19 cellular contexts compared by ENCODE assay signal in the genomic region with DNA sequence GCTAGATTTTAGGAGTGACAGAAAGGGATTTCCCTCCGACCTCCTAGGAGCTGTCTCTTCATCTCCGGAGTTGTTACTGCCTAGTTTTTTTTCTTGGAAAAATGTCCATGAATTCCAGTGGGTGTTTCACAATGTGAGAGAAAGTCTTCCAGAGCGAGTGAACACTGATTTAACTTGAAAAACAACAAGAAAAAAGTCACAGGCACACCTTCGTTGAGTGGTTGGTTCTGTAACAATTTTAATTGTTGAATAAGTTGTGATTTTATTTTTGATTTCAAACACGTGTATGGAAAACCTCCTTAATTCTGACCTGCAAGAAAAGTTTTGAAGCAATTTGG. TPM values are rescaled to one million over a fixed set of nuclear protein-coding genes. Genes with fewer than 3 reads are reported as not detected.
DNase-seq lines count a peak whose midpoint lies in the region; ATAC-seq and TF ChIP-seq lines count a peak whose summit lies in the region.
"Had no signal": no experiment of that assay in that cellular context is flagged by ENCODE, and none has a peak within 500 bp of the region (broad histone marks: within the 10 kb centered on the region; RNA-seq: fewer than 3 reads in every experiment).

No MANE protein-coding gene starts in this region.

- H3K27me3 ChIP-seq in BJ (ENCODE audit: control insufficient read depth, insufficient read depth, low read length) = peaks cover under 1% of the 10 kb centered on the region; the same call in 1 of the 2 replicates
- peaks cover 55% of the 10 kb centered on the region for H3K27me3 ChIP-seq in HUES64 (ENCODE audit: insufficient read depth, low read length)
- H3K27me3 ChIP-seq in CD4-positive, alpha-beta T cell (ENCODE audit: control insufficient read depth, insufficient read depth, low read length) = peaks cover 57% of the 10 kb centered on the region

- H3K27ac ChIP-seq in HUES64 (ENCODE audit: low read depth, low read length) = no peak overlapping the region
- H3K27ac ChIP-seq in CD4-positive, alpha-beta T cell (ENCODE audit: low read depth, low read length) = no peak overlapping the region
- H3K27ac ChIP-seq: colonic mucosa had no signal

- TF ChIP-seq CTCF in BJ (IDR thresholded peaks at IDR 0.05; ENCODE audit: insufficient read depth, low read depth, low read length) = no peak
- no peak for TF ChIP-seq CTCF in endothelial cell (IDR thresholded peaks at IDR 0.05; ENCODE audit: unreplicated experiment)
- no peak for TF ChIP-seq CTCF in mesothelial cell of epicardium (IDR thresholded peaks at IDR 0.05; ENCODE audit: unreplicated experiment)
- TF ChIP-seq CTCF in CD14-positive monocyte (IDR thresholded peaks at IDR 0.05) = no peak
- TF ChIP-seq CTCF in CD4-positive, alpha-beta T cell (IDR thresholded peaks at IDR 0.05) = no peak

- H3K4me3 ChIP-seq in BJ (ENCODE audit: low read depth, low read length) (peak overlapping the region; percentile 63), HUES64 (ENCODE audit: low read length) (peak overlapping the region; percentile 87)
- H3K4me3 ChIP-seq: colonic mucosa, K562 had no signal

- H3K4me1 Mint-ChIP-seq in endothelial cell (ENCODE audit: unreplicated experiment) (peaks cover 12% of the 10 kb centered on the region), mesothelial cell of epicardium (peaks cover 38% of the 10 kb centered on the region), CD14-positive monocyte (peaks cover 16% of the 10 kb centered on the region)
- H3K4me1 Mint-ChIP-seq in CD4-positive, alpha-beta T cell (ENCODE audit: low read depth) = peaks cover 11% of the 10 kb centered on the region

- DNase-seq in BJ (ENCODE audit: low read depth) (no peak), endothelial cell (ENCODE audit: low spot score) (no peak), mesothelial cell of epicardium (ENCODE audit: low spot score in 2 of 2, unreplicated experiment in 2 of 2) (no peak), kidney glomerular epithelial cell (lab: John Stamatoyannopoulos, UW) (no peak), CD14-positive monocyte (ENCODE audit: low spot score) (no peak)
- no peak for DNase-seq in activated CD4-positive, alpha-beta T cell treated with anti-CD3 and anti-CD28 coated beads, Interleukin-2, amount 50 U/mL, for 1 hour
- no peak for DNase-seq in CD4-positive, alpha-beta T cell
- DNase-seq: activated CD4-positive, CD25-positive, alpha-beta regulatory T cell; activated CD8-positive, alpha-beta memory T cell treated with anti-CD3 and anti-CD28 coated beads, Interleukin-2, amount 50 U/mL, for 48 hours; activated naive CD8-positive, alpha-beta T cell treated with anti-CD3 and anti-CD28 coated beads, Interleukin-2, amount 50 U/mL, for 24 hours; CD4-positive, CD25-positive, alpha-beta regulatory T cell; colonic mucosa; NCI-H1105; NCI-H2227 treated with DMSO at 0.1 percent for 48 hours; OCI-M1; stimulated activated CD4-positive, alpha-beta T cell treated with anti-CD3 and anti-CD28 coated beads, Interleukin-1b, Interleukin-23, amount 100 ng/mL, for 48 hours had no signal

- ATAC-seq in CD4-positive, alpha-beta T cell (ENCODE audit: poor library complexity) = no peak
- ATAC-seq: activated naive CD8-positive, alpha-beta T cell treated with anti-CD3 and anti-CD28 coated beads, Interleukin-2, amount 50 U/mL, for 24 hours; K562 had no signal

- H3K36me3 Mint-ChIP-seq in endothelial cell (ENCODE audit: low read depth, unreplicated experiment) = peaks cover 5% of the 10 kb centered on the region
- H3K36me3 Mint-ChIP-seq in mesothelial cell of epicardium = peaks cover 13% of the 10 kb centered on the region
- no peaks in the 10 kb centered on the region for H3K36me3 Mint-ChIP-seq in CD14-positive monocyte
- no peaks in the 10 kb centered on the region for H3K36me3 Mint-ChIP-seq in CD4-positive, alpha-beta T cell (ENCODE audit: low read depth)
- H3K36me3 Mint-ChIP-seq: CD4-positive, CD25-positive, alpha-beta regulatory T cell had no signal

- H3K4me1 ChIP-seq in HUES64 (ENCODE audit: insufficient read depth, low read length) = peaks cover 57% of the 10 kb centered on the region

- no peak overlapping the region for H3K9ac ChIP-seq in HUES64 (ENCODE audit: low read depth, low read length)

- peaks cover 13% of the 10 kb centered on the region for H3K36me3 ChIP-seq in BJ (ENCODE audit: control insufficient read depth, insufficient read depth, low read length)
- H3K36me3 ChIP-seq in HUES64 (ENCODE audit: insufficient read depth, low read length) = peaks cover 46% of the 10 kb centered on the region
- H3K36me3 ChIP-seq: colonic mucosa had no signal

- H3K27ac Mint-ChIP-seq in endothelial cell (ENCODE audit: unreplicated experiment) = no peak overlapping the region
- H3K27ac Mint-ChIP-seq in mesothelial cell of epicardium = peak overlapping the region; percentile 15
- H3K27ac Mint-ChIP-seq in CD14-positive monocyte = no peak overlapping the region
- no peak overlapping the region for H3K27ac Mint-ChIP-seq in CD4-positive, alpha-beta T cell
- H3K27ac Mint-ChIP-seq: activated naive CD8-positive, alpha-beta T cell treated with anti-CD3 and anti-CD28 coated beads, Interleukin-2, amount 50 U/mL, for 24 hours; CD4-positive, CD25-positive, alpha-beta regulatory T cell had no signal

- POLR2A ChIA-PET in BJ (lab: Charles Lee) = no interaction called here
- POLR2A ChIA-PET in CD4-positive, alpha-beta T cell (lab: Charles Lee) = no interaction called here

- intact Hi-C loops in CD14-positive monocyte (cut with micrococcal nuclease) = no loop called here
- intact Hi-C loops in CD4-positive, alpha-beta T cell (cut with DNase I, micrococcal nuclease) = no loop called here

- H3K9me3 Mint-ChIP-seq in endothelial cell (ENCODE audit: unreplicated experiment) (no peaks in the 10 kb centered on the region), mesothelial cell of epicardium (no peaks in the 10 kb centered on the region), CD14-positive monocyte (peaks cover 0 to 13% (median 3%) of the 10 kb centered on the region in 7 donors)
- no peaks in the 10 kb centered on the region for H3K9me3 Mint-ChIP-seq in CD4-positive, alpha-beta T cell
- H3K9me3 Mint-ChIP-seq: activated naive CD8-positive, alpha-beta T cell treated with anti-CD3 and anti-CD28 coated beads, Interleukin-2, amount 50 U/mL, for 24 hours; CD4-positive, CD25-positive, alpha-beta regulatory T cell had no signal

- WGBS in HUES64 = 32% methylated on average over 5 of the region's 5 CpGs

- CTCF ChIA-PET in BJ (lab: Yijun Ruan, JAX) = interaction anchor here (5.5 kb wide), 1 partner anchor 341 kb away, joined by 64 read pairs; no protein-coding TSS in a partner anchor
- CTCF ChIA-PET in CD4-positive, alpha-beta T cell (lab: Charles Lee) = no interaction called here

- peaks cover 17% of the 10 kb centered on the region for H3K27me3 Mint-ChIP-seq in endothelial cell (ENCODE audit: unreplicated experiment)
- H3K27me3 Mint-ChIP-seq in mesothelial cell of epicardium (ENCODE audit: low read depth) = peaks cover 70% of the 10 kb centered on the region
- peaks cover 76 to 92% (median 77%) of the 10 kb centered on the region in 3 donors for H3K27me3 Mint-ChIP-seq in CD14-positive monocyte (ENCODE audit: low read depth in 3 of 3)
- H3K27me3 Mint-ChIP-seq in CD4-positive, alpha-beta T cell = peaks cover 56% of the 10 kb centered on the region

- H3K9me3 ChIP-seq in HUES64 (ENCODE audit: insufficient read depth, low read depth, low read length) = no peaks in the 10 kb centered on the region
- no peaks in the 10 kb centered on the region for H3K9me3 ChIP-seq in CD4-positive, alpha-beta T cell (ENCODE audit: control insufficient read depth, low read length)
- H3K9me3 ChIP-seq: colonic mucosa had no signal

- H3K4me3 Mint-ChIP-seq in endothelial cell (ENCODE audit: unreplicated experiment) (peak overlapping the region; percentile 56), mesothelial cell of epicardium (peak overlapping the region; percentile 81), CD14-positive monocyte (peak overlapping the region in 1 of 2 donors; percentile 69)
- H3K4me3 Mint-ChIP-seq in CD4-positive, alpha-beta T cell = no peak overlapping the region
- H3K4me3 Mint-ChIP-seq: activated naive CD8-positive, alpha-beta T cell treated with anti-CD3 and anti-CD28 coated beads, Interleukin-2, amount 50 U/mL, for 24 hours; CD4-positive, CD25-positive, alpha-beta regulatory T cell had no signal

RNA-seq across cellular contexts. Expression of gene TFAP2C, which starts 2.9 kb away (rescaled TPM):
- polyA plus RNA-seq in BJ (2011; rRNA removed) (3.9 and 4.4 TPM in 2 replicates), CD14-positive monocyte (not detected)
- polyA minus RNA-seq in BJ (2011; rRNA and poly(A)+ RNA removed) = 6.0 TPM in 2 replicates
- polyA plus RNA-seq in HUES64 (2013, experiment 1 of 2) = 5.8 TPM
- 5.5 TPM for polyA plus RNA-seq in HUES64 (2013, experiment 2 of 2)
- total RNA-seq in endothelial cell (ENCODE audit: unreplicated experiment) (0.82 TPM), mesothelial cell of epicardium (9.8 to 10.3 TPM (median 10.2 TPM) in 3 replicates)
- total RNA-seq in CD4-positive, alpha-beta T cell = not detected
- total RNA-seq: CD4-positive, CD25-positive, alpha-beta regulatory T cell; K562; mononuclear cell had no signal
- polyA plus RNA-seq: CD4-positive, CD25-positive, alpha-beta regulatory T cell had no signal
